In the genomic region with DNA sequence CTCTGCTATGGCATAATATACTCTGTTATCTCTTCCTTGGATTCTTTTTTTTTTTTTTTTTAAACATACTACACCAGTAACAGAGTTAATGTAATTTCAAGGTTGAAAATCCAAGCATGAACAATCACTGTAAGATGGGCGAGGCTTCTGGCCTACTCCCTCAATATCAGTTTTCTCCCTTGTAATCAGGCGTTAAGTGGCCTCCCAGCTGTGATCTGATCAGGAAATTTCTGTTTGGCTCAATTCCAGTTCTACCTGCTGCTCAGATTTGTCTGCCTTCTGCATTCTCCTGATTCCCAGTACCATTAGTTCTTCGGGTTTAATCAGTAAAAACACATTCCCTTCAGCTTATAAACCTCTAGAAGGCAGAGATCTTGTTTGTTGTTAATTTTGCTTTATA, we compare ENCODE assay signal across 16 cellular contexts. TPM values are rescaled to one million over a fixed set of nuclear protein-coding genes. Genes with fewer than 3 reads are reported as not detected.
DNase-seq lines count a peak whose midpoint lies in the region; ATAC-seq lines count a peak whose summit lies in the region.
"Had no signal": no experiment of that assay in that cellular context is flagged by ENCODE, and none has a peak within 500 bp of the region (broad histone marks: within the 10 kb centered on the region; RNA-seq: fewer than 3 reads in every experiment).

No MANE protein-coding gene starts in this region.

- DNase-seq in DMS153 treated with DMSO at 0.1 percent for 48 hours (lab: John Stamatoyannopoulos, UW; ENCODE audit: unreplicated experiment) (peak; percentile 27), NCI-H146 (lab: John Stamatoyannopoulos, UW) (peak; percentile 72), NCI-H748 (lab: John Stamatoyannopoulos, UW; ENCODE audit: unreplicated experiment) (peak; percentile 83), lung microvascular endothelial cell (ENCODE audit: low read depth in 2 of 2) (peak; percentile 18 to 27)
- no peak for DNase-seq in stimulated activated naive CD4-positive, alpha-beta T cell (lab: John Stamatoyannopoulos, UW)
- no peak for DNase-seq in activated CD8-positive, alpha-beta memory T cell treated with anti-CD3 and anti-CD28 coated beads, Interleukin-2, amount 50 U/mL, for 4 hours
- DNase-seq in activated CD4-positive, alpha-beta T cell treated with anti-CD3 and anti-CD28 coated beads for 36 hours: no peak
- DNase-seq: activated CD4-positive, alpha-beta T cell treated with anti-CD3 and anti-CD28 coated beads, Interleukin-2, amount 10 ng/mL, durations not matched to agents 7 days and 5 days; cortex of kidney; hippocampal formation; NCI-H1694 treated with DMSO at 0.1 percent for 48 hours; stimulated activated naive CD4-positive, alpha-beta T cell treated with Interleukin-2 at 50 U/mL for 16 hours had no signal

- intact Hi-C loops in activated CD4-positive, alpha-beta T cell treated with anti-CD3 and anti-CD28 coated beads for 36 hours (cut with DNase I, micrococcal nuclease): no loop called here

- CTCF ChIA-PET in activated CD4-positive, alpha-beta T cell treated with anti-CD3 and anti-CD28 coated beads for 36 hours (lab: Charles Lee): interaction anchor here (0.8 kb wide), 1 partner anchor 16 kb away, joined by 3 read pairs; no protein-coding TSS in a partner anchor

- H3K4me3 Mint-ChIP-seq in activated CD4-positive, alpha-beta T cell treated with anti-CD3 and anti-CD28 coated beads for 36 hours: no peak overlapping the region
- H3K4me3 Mint-ChIP-seq: activated CD4-positive, alpha-beta T cell treated with anti-CD3 and anti-CD28 coated beads, Interleukin-2, amount 10 ng/mL, durations not matched to agents 7 days and 5 days; T-helper 2 cell treated with Interferon-gamma antibody and Interleukin-4, amounts not matched to agents 5 μg/mL and 100 μg/mL, for 36 hours had no signal

- H3K9me3 Mint-ChIP-seq in activated CD4-positive, alpha-beta T cell treated with anti-CD3 and anti-CD28 coated beads for 36 hours (ENCODE audit: low read depth): no peaks in the 10 kb centered on the region
- H3K9me3 Mint-ChIP-seq: T-helper 2 cell treated with Interferon-gamma antibody and Interleukin-4, amounts not matched to agents 5 μg/mL and 100 μg/mL, for 36 hours had no signal

- ATAC-seq in GM18867 (IDR thresholded peaks at IDR 0.05; ENCODE audit: unreplicated experiment): no peak
- no peak for ATAC-seq in activated CD4-positive, alpha-beta T cell treated with anti-CD3 and anti-CD28 coated beads for 36 hours
- ATAC-seq: esophagus mucosa, left lobe of liver had no signal

- peaks cover 4% of the 10 kb centered on the region for H3K36me3 Mint-ChIP-seq in activated CD4-positive, alpha-beta T cell treated with anti-CD3 and anti-CD28 coated beads for 36 hours (ENCODE audit: low read depth)

- H3K27ac Mint-ChIP-seq in activated CD4-positive, alpha-beta T cell treated with anti-CD3 and anti-CD28 coated beads for 36 hours: no peak overlapping the region
- H3K27ac Mint-ChIP-seq: activated CD4-positive, alpha-beta T cell treated with anti-CD3 and anti-CD28 coated beads, Interleukin-2, amount 10 ng/mL, durations not matched to agents 7 days and 5 days; T-helper 2 cell treated with Interferon-gamma antibody and Interleukin-4, amounts not matched to agents 5 μg/mL and 100 μg/mL, for 36 hours had no signal

- H3K27me3 Mint-ChIP-seq in activated CD4-positive, alpha-beta T cell treated with anti-CD3 and anti-CD28 coated beads for 36 hours: no peaks in the 10 kb centered on the region
- H3K27me3 Mint-ChIP-seq: activated CD4-positive, alpha-beta T cell treated with anti-CD3 and anti-CD28 coated beads, Interleukin-2, amount 10 ng/mL, durations not matched to agents 7 days and 5 days had no signal

- POLR2A ChIA-PET in activated CD4-positive, alpha-beta T cell treated with anti-CD3 and anti-CD28 coated beads for 36 hours (lab: Charles Lee): no interaction called here

- peaks cover 32% of the 10 kb centered on the region for H3K4me1 Mint-ChIP-seq in activated CD4-positive, alpha-beta T cell treated with anti-CD3 and anti-CD28 coated beads for 36 hours
- H3K4me1 Mint-ChIP-seq: activated CD4-positive, alpha-beta T cell treated with anti-CD3 and anti-CD28 coated beads, Interleukin-2, amount 10 ng/mL, durations not matched to agents 7 days and 5 days had no signal

RNA-seq across cellular contexts. Expression of a gene that starts 18.6 kb away (rescaled TPM):
- total RNA-seq in lung microvascular endothelial cell: 48.4 and 51.0 TPM in 2 replicates
- 10 to 100 TPM; 17.4 to 22.8 TPM for total RNA-seq in activated CD4-positive, alpha-beta T cell treated with anti-CD3 and anti-CD28 coated beads for 36 hours

RNA-seq across cellular contexts. Expression of a gene that starts 38.4 kb away (rescaled TPM):
- total RNA-seq in lung microvascular endothelial cell: 0.60 and 3.7 TPM in 2 replicates
- total RNA-seq in activated CD4-positive, alpha-beta T cell treated with anti-CD3 and anti-CD28 coated beads for 36 hours: under 1 TPM; 0.51 to 0.64 TPM
- total RNA-seq: activated CD4-positive, alpha-beta T cell treated with anti-CD3 and anti-CD28 coated beads, Interleukin-2, amount 10 ng/mL, durations not matched to agents 7 days and 5 days had no signal

Comparison
In these comparisons a context has a peak if more than half of its experiments do, and no peak if none do; other contexts are left out.
1. DNase-seq: peak in DMS153 treated with DMSO at 0.1 percent for 48 hours (single experiment), NCI-H146 (single experiment), NCI-H748 (single experiment) and lung microvascular endothelial cell (2 of 2); none in stimulated activated naive CD4-positive, alpha-beta T cell (0 of 6), activated CD8-positive, alpha-beta memory T cell treated with anti-CD3 and anti-CD28 coated beads, Interleukin-2, amount 50 U/mL, for 4 hours (single experiment) and activated CD4-positive, alpha-beta T cell treated with anti-CD3 and anti-CD28 coated beads for 36 hours (single experiment).